Comparison of ENCODE assay signal across 15 cellular contexts in the genomic region with DNA sequence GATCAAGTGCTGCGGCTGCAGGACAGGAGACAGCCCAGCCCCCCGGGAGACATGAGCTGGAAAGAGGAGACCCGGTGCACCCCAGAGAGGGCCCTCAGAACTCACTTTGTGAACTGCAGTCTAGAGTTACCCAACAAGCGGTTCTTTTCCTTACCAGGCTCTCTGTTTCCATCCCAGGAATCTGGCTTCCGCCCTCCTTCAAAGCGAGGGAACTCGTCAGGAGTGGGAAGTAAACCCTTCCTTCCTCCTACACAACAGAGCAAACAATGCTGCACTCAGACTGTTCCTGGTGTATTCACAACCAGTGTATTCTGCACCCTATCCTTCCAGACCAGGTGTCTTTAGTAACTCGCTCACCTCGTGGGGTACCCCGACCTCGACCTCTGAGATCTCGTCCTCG. TPM values are rescaled to one million over a fixed set of nuclear protein-coding genes. Genes with fewer than 3 reads are reported as not detected.
DNase-seq lines count a peak whose midpoint lies in the region; ATAC-seq and TF ChIP-seq lines count a peak whose summit lies in the region.
"Had no signal": no experiment of that assay in that cellular context is flagged by ENCODE, and none has a peak within 500 bp of the region (broad histone marks: within the 10 kb centered on the region; RNA-seq: fewer than 3 reads in every experiment).

No MANE protein-coding gene starts in this region.

- 0 out of 2 replicates have a peak, but pooled peaks cover 3% of the 10 kb centered on the region for H3F3A ChIP-seq in GM23338 (replicated peaks; ENCODE audit: low read depth)

- H2AFZ ChIP-seq in GM23338: no peak overlapping the region

- no peak overlapping the region for H3K27ac ChIP-seq in GM23338 (ENCODE audit: low read depth)
- H3K27ac ChIP-seq: BLaER1, HL-60 had no signal

- H3K4me2 ChIP-seq in GM23338: no peak overlapping the region
- H3K4me2 ChIP-seq: BLaER1 had no signal

- peak overlapping the region; percentile 15 for H3K27ac Mint-ChIP-seq in T-helper 2 cell treated with Interferon-gamma antibody and Interleukin-4, amounts not matched to agents 5 μg/mL and 100 μg/mL, for 36 hours
- peak overlapping the region; percentile 82; the same call in 1 of the 2 replicates for H3K27ac Mint-ChIP-seq in GM23338
- H3K27ac Mint-ChIP-seq in endothelial cell (ENCODE audit: unreplicated experiment): peak overlapping the region; percentile 64
- peak overlapping the region; percentile 2 for H3K27ac Mint-ChIP-seq in stimulated activated effector memory CD8-positive, alpha-beta T cell treated with anti-CD3 and anti-CD28 coated beads, Interleukin-12 subunit alpha, Interleukin-12 subunit beta, amount 100 ng/mL, for 72 hours
- no peak overlapping the region for H3K27ac Mint-ChIP-seq in glutamatergic neuron (ENCODE audit: unreplicated experiment)
- H3K27ac Mint-ChIP-seq: CD4-positive, alpha-beta T cell had no signal

- DNase-seq in T-helper 2 cell treated with Interferon-gamma antibody and Interleukin-4, amounts not matched to agents 5 μg/mL and 100 μg/mL, for 36 hours (ENCODE audit: low spot score): no peak
- DNase-seq in T-helper 2 cell (no peak), GM23338 (ENCODE audit: low spot score) (no peak), endothelial cell (ENCODE audit: low spot score) (peak; percentile 15), glutamatergic neuron (no peak), CD1c-positive myeloid dendritic cell (ENCODE audit: extremely low spot score) (no peak)
- no peak for DNase-seq in stimulated activated effector memory CD8-positive, alpha-beta T cell treated with anti-CD3 and anti-CD28 coated beads, Interleukin-12 subunit alpha, Interleukin-12 subunit beta, amount 100 ng/mL, for 72 hours (ENCODE audit: low spot score in 2 of 2)
- DNase-seq: 8988T; AML-193; Calu3; CD4-positive, alpha-beta T cell; DMS 273 treated with DMSO at 0.1 percent for 48 hours; HCEC 1CT had no signal

- H4K20me1 ChIP-seq in GM23338 (replicated peaks; ENCODE audit: insufficient read depth): no peaks in the 10 kb centered on the region; the same call in 1 of the 2 replicates

- no peak for ATAC-seq in GM23338
- ATAC-seq in stimulated activated effector memory CD8-positive, alpha-beta T cell treated with anti-CD3 and anti-CD28 coated beads, Interleukin-12 subunit alpha, Interleukin-12 subunit beta, amount 100 ng/mL, for 72 hours: no peak

- no peak overlapping the region for H3K4me3 Mint-ChIP-seq in T-helper 2 cell treated with Interferon-gamma antibody and Interleukin-4, amounts not matched to agents 5 μg/mL and 100 μg/mL, for 36 hours
- H3K4me3 Mint-ChIP-seq in GM23338 (no peak overlapping the region), endothelial cell (ENCODE audit: unreplicated experiment) (no peak overlapping the region), glutamatergic neuron (ENCODE audit: unreplicated experiment) (no peak overlapping the region)
- H3K4me3 Mint-ChIP-seq in stimulated activated effector memory CD8-positive, alpha-beta T cell treated with anti-CD3 and anti-CD28 coated beads, Interleukin-12 subunit alpha, Interleukin-12 subunit beta, amount 100 ng/mL, for 72 hours: no peak overlapping the region
- H3K4me3 Mint-ChIP-seq: CD4-positive, alpha-beta T cell had no signal

- peaks cover 8% of the 10 kb centered on the region for H3K4me1 Mint-ChIP-seq in T-helper 2 cell treated with Interferon-gamma antibody and Interleukin-4, amounts not matched to agents 5 μg/mL and 100 μg/mL, for 36 hours (ENCODE audit: low read depth)
- no peaks in the 10 kb centered on the region for H3K4me1 Mint-ChIP-seq in GM23338
- peaks cover 25% of the 10 kb centered on the region for H3K4me1 Mint-ChIP-seq in endothelial cell (ENCODE audit: unreplicated experiment)
- H3K4me1 Mint-ChIP-seq in stimulated activated effector memory CD8-positive, alpha-beta T cell treated with anti-CD3 and anti-CD28 coated beads, Interleukin-12 subunit alpha, Interleukin-12 subunit beta, amount 100 ng/mL, for 72 hours: peaks cover 11% of the 10 kb centered on the region
- no peaks in the 10 kb centered on the region for H3K4me1 Mint-ChIP-seq in glutamatergic neuron (ENCODE audit: low read depth, unreplicated experiment)

- peaks cover 43% of the 10 kb centered on the region for H3K36me3 Mint-ChIP-seq in T-helper 2 cell treated with Interferon-gamma antibody and Interleukin-4, amounts not matched to agents 5 μg/mL and 100 μg/mL, for 36 hours (ENCODE audit: low read depth)
- peaks cover 49% of the 10 kb centered on the region for H3K36me3 Mint-ChIP-seq in GM23338 (ENCODE audit: low read depth)
- H3K36me3 Mint-ChIP-seq in endothelial cell (ENCODE audit: low read depth, unreplicated experiment): peaks cover 15% of the 10 kb centered on the region
- H3K36me3 Mint-ChIP-seq in stimulated activated effector memory CD8-positive, alpha-beta T cell treated with anti-CD3 and anti-CD28 coated beads, Interleukin-12 subunit alpha, Interleukin-12 subunit beta, amount 100 ng/mL, for 72 hours: peaks cover 69% of the 10 kb centered on the region
- H3K36me3 Mint-ChIP-seq in glutamatergic neuron (ENCODE audit: unreplicated experiment): no peaks in the 10 kb centered on the region

- TF ChIP-seq CTCF in GM23338 (conservative IDR thresholded peaks at IDR 0.05; ENCODE audit: low read depth in 2 of 2) (no peak), endothelial cell (IDR thresholded peaks at IDR 0.05; ENCODE audit: unreplicated experiment) (no peak), glutamatergic neuron (IDR thresholded peaks at IDR 0.05; ENCODE audit: partially characterized antibody, unreplicated experiment) (no peak)

- H3K9me3 Mint-ChIP-seq in T-helper 2 cell treated with Interferon-gamma antibody and Interleukin-4, amounts not matched to agents 5 μg/mL and 100 μg/mL, for 36 hours: no peaks in the 10 kb centered on the region
- H3K9me3 Mint-ChIP-seq in GM23338: no peaks in the 10 kb centered on the region
- no peaks in the 10 kb centered on the region for H3K9me3 Mint-ChIP-seq in endothelial cell (ENCODE audit: unreplicated experiment)
- H3K9me3 Mint-ChIP-seq in stimulated activated effector memory CD8-positive, alpha-beta T cell treated with anti-CD3 and anti-CD28 coated beads, Interleukin-12 subunit alpha, Interleukin-12 subunit beta, amount 100 ng/mL, for 72 hours: no peaks in the 10 kb centered on the region
- peaks cover 2% of the 10 kb centered on the region for H3K9me3 Mint-ChIP-seq in glutamatergic neuron (ENCODE audit: unreplicated experiment)
- H3K9me3 Mint-ChIP-seq: CD4-positive, alpha-beta T cell had no signal

- H3K9me2 ChIP-seq in GM23338 (ENCODE audit: insufficient read depth): no peaks in the 10 kb centered on the region

- no peaks in the 10 kb centered on the region for H3K27me3 ChIP-seq in GM23338 (ENCODE audit: insufficient read depth)
- H3K27me3 ChIP-seq: BLaER1 had no signal

- no peaks in the 10 kb centered on the region for H3K27me3 Mint-ChIP-seq in T-helper 2 cell treated with Interferon-gamma antibody and Interleukin-4, amounts not matched to agents 5 μg/mL and 100 μg/mL, for 36 hours (ENCODE audit: low read depth)
- peaks cover 1% of the 10 kb centered on the region for H3K27me3 Mint-ChIP-seq in GM23338 (ENCODE audit: insufficient read depth, low read depth, poor library complexity)
- H3K27me3 Mint-ChIP-seq in endothelial cell (ENCODE audit: unreplicated experiment): peaks cover 1% of the 10 kb centered on the region
- H3K27me3 Mint-ChIP-seq in glutamatergic neuron (ENCODE audit: unreplicated experiment): no peaks in the 10 kb centered on the region
- H3K27me3 Mint-ChIP-seq: CD4-positive, alpha-beta T cell had no signal

- no peak overlapping the region for H3K4me3 ChIP-seq in GM23338
- H3K4me3 ChIP-seq: BLaER1 had no signal

- no peaks in the 10 kb centered on the region for H3K4me1 ChIP-seq in GM23338 (ENCODE audit: insufficient read depth)

- H3K36me3 ChIP-seq in GM23338 (ENCODE audit: insufficient read depth): peaks cover 49% of the 10 kb centered on the region

- H3K79me2 ChIP-seq in GM23338 (replicated peaks; ENCODE audit: insufficient read depth): peaks cover 14% of the 10 kb centered on the region; the same call in 1 of the 2 replicates

TF ChIP-seq in GM23338, 12 proteins besides CTCF, POLR2A, EP300 and RAD21:
- TF ChIP-seq EZH2phosphoT487 (IDR thresholded peaks at IDR 0.05; ENCODE audit: unreplicated experiment): no peak

RNA-seq across cellular contexts. Expression of gene SFT2D3, which starts 8.0 kb away (rescaled TPM):
- 13.4 and 13.7 TPM in 2 replicates for total RNA-seq in GM23338 (2014; rRNA removed; shearing (Covaris generic))
- polyA plus RNA-seq in GM23338 (2016; fragmentation: Nextera tagmentation; extraction: Ambion mirVana): not detected in 2 replicates
- 4.9 TPM for total RNA-seq in endothelial cell (ENCODE audit: unreplicated experiment)
- total RNA-seq in glutamatergic neuron (ENCODE audit: unreplicated experiment): 6.4 TPM

RNA-seq across cellular contexts. Expression of gene LIMS2, which starts 34.0 kb away (rescaled TPM):
- 1.3 and 1.6 TPM in 2 replicates for total RNA-seq in GM23338 (2014; rRNA removed; shearing (Covaris generic))
- 2.6 and 3.5 TPM in 2 replicates for polyA plus RNA-seq in GM23338 (2016; fragmentation: Nextera tagmentation; extraction: Ambion mirVana)
- total RNA-seq in endothelial cell (ENCODE audit: unreplicated experiment): 3.8 TPM
- 0.29 TPM for total RNA-seq in glutamatergic neuron (ENCODE audit: unreplicated experiment)
